ENCODE assay signal across 1 cellular context in the genomic region with DNA sequence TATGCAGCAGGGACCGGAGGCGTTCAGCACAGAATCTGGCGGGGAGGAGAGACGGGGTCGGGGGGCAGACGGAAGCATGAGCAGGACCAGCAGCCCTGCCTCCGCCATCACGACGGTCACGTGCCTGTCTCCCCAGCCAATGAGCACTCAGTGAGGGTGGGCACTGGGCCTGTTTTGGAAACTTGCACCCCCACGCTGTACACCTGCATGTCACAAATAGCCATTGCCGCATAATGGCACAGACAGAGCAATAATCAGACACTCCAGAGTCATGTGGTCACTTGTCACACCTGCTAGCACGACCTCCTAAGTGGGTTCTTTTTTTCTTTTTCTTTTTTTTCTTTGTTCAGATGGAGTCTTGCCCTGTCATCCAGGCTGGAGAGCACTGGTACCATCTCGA.
TF ChIP-seq lines count a peak whose summit lies in the region.

No MANE protein-coding gene starts in this region.

TF ChIP-seq in GM12878, 131 proteins besides CTCF, POLR2A, EP300 and RAD21:
- TF ChIP-seq, protein P1, sequence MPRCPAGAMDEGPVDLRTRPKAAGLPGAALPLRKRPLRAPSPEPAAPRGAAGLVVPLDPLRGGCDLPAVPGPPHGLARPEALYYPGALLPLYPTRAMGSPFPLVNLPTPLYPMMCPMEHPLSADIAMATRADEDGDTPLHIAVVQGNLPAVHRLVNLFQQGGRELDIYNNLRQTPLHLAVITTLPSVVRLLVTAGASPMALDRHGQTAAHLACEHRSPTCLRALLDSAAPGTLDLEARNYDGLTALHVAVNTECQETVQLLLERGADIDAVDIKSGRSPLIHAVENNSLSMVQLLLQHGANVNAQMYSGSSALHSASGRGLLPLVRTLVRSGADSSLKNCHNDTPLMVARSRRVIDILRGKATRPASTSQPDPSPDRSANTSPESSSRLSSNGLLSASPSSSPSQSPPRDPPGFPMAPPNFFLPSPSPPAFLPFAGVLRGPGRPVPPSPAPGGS (IDR thresholded peaks at IDR 0.05; ENCODE audit: borderline replicate concordance, insufficient read depth, low read depth, low read length, poor library complexity, severe bottlenecking) = peak; percentile 63
- TF ChIP-seq, protein P2, sequence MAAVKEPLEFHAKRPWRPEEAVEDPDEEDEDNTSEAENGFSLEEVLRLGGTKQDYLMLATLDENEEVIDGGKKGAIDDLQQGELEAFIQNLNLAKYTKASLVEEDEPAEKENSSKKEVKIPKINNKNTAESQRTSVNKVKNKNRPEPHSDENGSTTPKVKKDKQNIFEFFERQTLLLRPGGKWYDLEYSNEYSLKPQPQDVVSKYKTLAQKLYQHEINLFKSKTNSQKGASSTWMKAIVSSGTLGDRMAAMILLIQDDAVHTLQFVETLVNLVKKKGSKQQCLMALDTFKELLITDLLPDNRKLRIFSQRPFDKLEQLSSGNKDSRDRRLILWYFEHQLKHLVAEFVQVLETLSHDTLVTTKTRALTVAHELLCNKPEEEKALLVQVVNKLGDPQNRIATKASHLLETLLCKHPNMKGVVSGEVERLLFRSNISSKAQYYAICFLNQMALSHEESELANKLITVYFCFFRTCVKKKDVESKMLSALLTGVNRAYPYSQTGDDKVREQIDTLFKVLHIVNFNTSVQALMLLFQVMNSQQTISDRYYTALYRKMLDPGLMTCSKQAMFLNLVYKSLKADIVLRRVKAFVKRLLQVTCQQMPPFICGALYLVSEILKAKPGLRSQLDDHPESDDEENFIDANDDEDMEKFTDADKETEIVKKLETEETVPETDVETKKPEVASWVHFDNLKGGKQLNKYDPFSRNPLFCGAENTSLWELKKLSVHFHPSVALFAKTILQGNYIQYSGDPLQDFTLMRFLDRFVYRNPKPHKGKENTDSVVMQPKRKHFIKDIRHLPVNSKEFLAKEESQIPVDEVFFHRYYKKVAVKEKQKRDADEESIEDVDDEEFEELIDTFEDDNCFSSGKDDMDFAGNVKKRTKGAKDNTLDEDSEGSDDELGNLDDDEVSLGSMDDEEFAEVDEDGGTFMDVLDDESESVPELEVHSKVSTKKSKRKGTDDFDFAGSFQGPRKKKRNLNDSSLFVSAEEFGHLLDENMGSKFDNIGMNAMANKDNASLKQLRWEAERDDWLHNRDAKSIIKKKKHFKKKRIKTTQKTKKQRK (IDR thresholded peaks at IDR 0.05; ENCODE audit: low read depth, low read length) = no peak
